Comparison of ENCODE assay signal across 1 cellular context in genomic region chr20:58749979-58750378, GRCh38.
TF ChIP-seq lines count a peak whose summit lies in the region.

No MANE protein-coding gene starts in this region.

TF ChIP-seq in H1, 55 proteins besides CTCF, POLR2A, EP300 and RAD21:
- TF ChIP-seq SIN3A (conservative IDR thresholded peaks at IDR 0.05 in 1 of 2, IDR thresholded peaks at IDR 0.05 in 1 of 2; ENCODE audit: low read depth in 1 of 2, low read length in 2 of 2) (no peak), RNF2 (IDR thresholded peaks at IDR 0.05; ENCODE audit: borderline replicate concordance, low read depth, low read length, missing control alignments, poor library complexity, severe bottlenecking) (no peak), YY1 (IDR thresholded peaks at IDR 0.05; ENCODE audit: low read depth, low read length) (no peak)
TF ChIP-seq in H1: peak in this region for 0.
